19 cellular contexts compared by ENCODE assay signal in genomic region chr9:133906218-133906617, GRCh38.
DNase-seq lines count a peak whose midpoint lies in the region; ATAC-seq and TF ChIP-seq lines count a peak whose summit lies in the region.
"Had no signal": no experiment of that assay in that cellular context is flagged by ENCODE, and none has a peak within 500 bp of the region (broad histone marks: within the 10 kb centered on the region; RNA-seq: fewer than 3 reads in every experiment).

No MANE protein-coding gene starts in this region.

- H4K91ac ChIP-seq in neuronal stem cell (ENCODE audit: low read depth, low read length, poor library complexity), result peak overlapping the region; percentile 53

- H3K27me3 Mint-ChIP-seq in memory B cell (no peaks in the 10 kb centered on the region), WTC11 (ENCODE audit: low read depth) (no peaks in the 10 kb centered on the region)
- H3K27me3 Mint-ChIP-seq: CD4-positive, CD25-positive, alpha-beta regulatory T cell had no signal

- H3K4me1 Mint-ChIP-seq in memory B cell, result peaks cover 34% of the 10 kb centered on the region
- 0 out of 2 replicates have a peak, but pooled peaks cover 2% of the 10 kb centered on the region for H3K4me1 Mint-ChIP-seq in WTC11
- H3K4me1 Mint-ChIP-seq: CD4-positive, CD25-positive, alpha-beta regulatory T cell; CD8-positive, alpha-beta memory T cell had no signal

- H3K9me3 ChIP-seq in HEK293 (ENCODE audit: control insufficient read depth, insufficient read depth, low read depth, low read length) (no peaks in the 10 kb centered on the region), neuronal stem cell (replicated peaks in 1 of 2; ENCODE audit: control insufficient read depth in 2 of 2, insufficient read depth in 1 of 2, low read depth in 1 of 2, low read length in 2 of 2) (no peaks in the 10 kb centered on the region)
- H3K9me3 ChIP-seq: A549 had no signal

- H3K27me3 ChIP-seq in neuronal stem cell (ENCODE audit: control insufficient read depth in 3 of 3, insufficient read depth in 3 of 3, low read depth in 1 of 3, low read length in 3 of 3), result no peaks in the 10 kb centered on the region

- H3K4me2 ChIP-seq in neuronal stem cell (ENCODE audit: insufficient read depth, low read length, poor library complexity, severe bottlenecking), result no peak overlapping the region
- H3K4me2 ChIP-seq: A549 had no signal

- no peak overlapping the region for H3K27ac ChIP-seq in HEK293 (ENCODE audit: extremely low read depth, low read depth, low read length)
- H3K27ac ChIP-seq in neuronal stem cell (replicated peaks; ENCODE audit: low read length), result no peak overlapping the region
- H3K27ac ChIP-seq: A549, HL-60 had no signal

- no peaks in the 10 kb centered on the region for H3K9me3 Mint-ChIP-seq in memory B cell
- no peaks in the 10 kb centered on the region for H3K9me3 Mint-ChIP-seq in WTC11
- H3K9me3 Mint-ChIP-seq: CD4-positive, CD25-positive, alpha-beta regulatory T cell; CD8-positive, alpha-beta memory T cell; H9 had no signal

- H2BK12ac ChIP-seq in neuronal stem cell (ENCODE audit: low read length), result no peak overlapping the region

- POLR2A ChIA-PET in HEK293 (lab: Yijun Ruan, JAX) (no interaction called here), WTC11 (lab: Charles Lee) (no interaction called here)

- H2AK5ac ChIP-seq in neuronal stem cell (ENCODE audit: low read depth, low read length), result no peak overlapping the region

- H3K36me3 ChIP-seq in HEK293 (ENCODE audit: control insufficient read depth in 2 of 2, insufficient read depth in 1 of 2, low read length in 2 of 2) (no peaks in the 10 kb centered on the region), neuronal stem cell (replicated peaks in 1 of 2; ENCODE audit: control insufficient read depth in 2 of 2, insufficient read depth in 2 of 2, low read length in 2 of 2) (peaks cover 0 to 2% of the 10 kb centered on the region in 2 donors)

- H2BK120ac ChIP-seq in neuronal stem cell (ENCODE audit: low read depth, low read length), result no peak overlapping the region

- H3K4me3 ChIP-seq in HEK293 (ENCODE audit: low read depth, low read length) (no peak overlapping the region), neuronal stem cell (ENCODE audit: low read length in 2 of 2) (no peak overlapping the region)
- H3K4me3 ChIP-seq: A549, GM12878 had no signal

- no peak overlapping the region for H3K23ac ChIP-seq in neuronal stem cell (ENCODE audit: low read depth, low read length, poor library complexity)

- H3K4ac ChIP-seq in neuronal stem cell (ENCODE audit: low read length), result no peak overlapping the region

- no peak overlapping the region for H3K4me3 Mint-ChIP-seq in memory B cell
- H3K4me3 Mint-ChIP-seq in WTC11, result no peak overlapping the region
- H3K4me3 Mint-ChIP-seq: CD4-positive, CD25-positive, alpha-beta regulatory T cell; CD8-positive, alpha-beta memory T cell; H9 had no signal

- TF ChIP-seq CTCF in HEK293 (tag by site-specific recombination; IDR thresholded peaks at IDR 0.05) (no peak), WTC11 (IDR thresholded peaks at IDR 0.05) (no peak)

- peaks cover 15% of the 10 kb centered on the region for H3K79me1 ChIP-seq in neuronal stem cell (ENCODE audit: low read depth, low read length)

- peaks cover 5% of the 10 kb centered on the region for H3K36me3 Mint-ChIP-seq in memory B cell
- no peaks in the 10 kb centered on the region for H3K36me3 Mint-ChIP-seq in WTC11
- H3K36me3 Mint-ChIP-seq: CD4-positive, CD25-positive, alpha-beta regulatory T cell; CD8-positive, alpha-beta memory T cell had no signal

- ATAC-seq in memory B cell (ENCODE audit: low read depth) (no peak), WTC11 (no peak)
- ATAC-seq: A549, GM12878 had no signal

- H3K27ac Mint-ChIP-seq in memory B cell (peak overlapping the region; percentile 41), WTC11 (no peak overlapping the region)
- H3K27ac Mint-ChIP-seq: CD8-positive, alpha-beta memory T cell had no signal

- WGBS in neuronal stem cell (ENCODE audit: extremely low coverage in 2 of 2, insufficient read length in 2 of 2, insufficient replicate concordance in 1 of 2), 2 donors, result no CpG with 5 or more reads among the region's 13 CpGs

- H2BK15ac ChIP-seq in neuronal stem cell (ENCODE audit: low read length), result no peak overlapping the region

- CTCF ChIA-PET in HEK293 (lab: Yijun Ruan, JAX), result no interaction called here
- CTCF ChIA-PET in WTC11 (lab: Charles Lee), result no interaction called here

- no peaks in the 10 kb centered on the region for H3K4me1 ChIP-seq in HEK293 (ENCODE audit: control insufficient read depth, insufficient read depth, low read length)
- peaks cover 5 to 13% of the 10 kb centered on the region in 2 donors for H3K4me1 ChIP-seq in neuronal stem cell (ENCODE audit: control insufficient read depth in 2 of 2, insufficient read depth in 1 of 2, low read depth in 1 of 2, low read length in 2 of 2)
- H3K4me1 ChIP-seq: A549 had no signal

- no peak overlapping the region for H2BK5ac ChIP-seq in neuronal stem cell (ENCODE audit: low read length)

- H3K9ac ChIP-seq in neuronal stem cell (ENCODE audit: low read depth, low read length, poor library complexity), result peak overlapping the region; percentile 12

- no peak overlapping the region for H2AFZ ChIP-seq in neuronal stem cell (ENCODE audit: low read length)

- no peak for DNase-seq in memory B cell (ENCODE audit: low spot score in 2 of 2)
- no peak for DNase-seq in neuronal stem cell (ENCODE audit: low spot score)
- no peak for DNase-seq in NCI-H69 (lab: John Stamatoyannopoulos, UW)
- no peak for DNase-seq in WTC11 (ENCODE audit: low spot score)
- no peak for DNase-seq in NCI-H1417 treated with DMSO at 0.1 percent for 48 hours (lab: John Stamatoyannopoulos, UW)
- DNase-seq in medulla oblongata (ENCODE audit: extremely low spot score), result no peak
- DNase-seq: C1 segment of cervical spinal cord; CD4-positive, CD25-positive, alpha-beta regulatory T cell; CD8-positive, alpha-beta memory T cell; COR-L47; DMS 273 treated with DMSO at 0.1 percent for 48 hours; DMS53; DND-41; EL; H9 had no signal

- peak overlapping the region; percentile 66 for H3K18ac ChIP-seq in neuronal stem cell (ENCODE audit: low read length)

- H3K14ac ChIP-seq in neuronal stem cell (ENCODE audit: low read length), result no peak overlapping the region

- H4K8ac ChIP-seq in neuronal stem cell (ENCODE audit: low read depth, low read length), result peak overlapping the region; percentile 65

TF ChIP-seq in HEK293, 187 proteins besides CTCF, POLR2A, EP300 and RAD21:
- TF ChIP-seq ZSCAN23 (tag by site-specific recombination; IDR thresholded peaks at IDR 0.05) (no peak), GLIS2 (tag by site-specific recombination; IDR thresholded peaks at IDR 0.05) (peak; percentile 22; the same call in 1 of the 2 replicates), EGR2 (tag by site-specific recombination; IDR thresholded peaks at IDR 0.05; ENCODE audit: low read depth) (peak; percentile 39; the same call in 1 of the 2 replicates), ZFHX2 (tag by site-specific recombination; conservative IDR thresholded peaks at IDR 0.05) (peak; percentile 53)

TF ChIP-seq in WTC11, 78 proteins besides CTCF, POLR2A, EP300 and RAD21 (continues in another document):
- TF ChIP-seq FOXJ3 (CRISPR knock-in tag; IDR thresholded peaks at IDR 0.05; ENCODE audit: borderline replicate concordance) (no peak), FOXK1 (CRISPR knock-in tag; IDR thresholded peaks at IDR 0.05) (no peak), ETV6 (CRISPR knock-in tag; IDR thresholded peaks at IDR 0.05) (no peak), NR2C2 (CRISPR knock-in tag; IDR thresholded peaks at IDR 0.05) (no peak), PRDM15 (CRISPR knock-in tag; IDR thresholded peaks at IDR 0.05) (no peak), IRF2 (CRISPR knock-in tag; IDR thresholded peaks at IDR 0.05; ENCODE audit: borderline replicate concordance, low read depth) (no peak), ELF4 (CRISPR knock-in tag; IDR thresholded peaks at IDR 0.05; ENCODE audit: low read depth) (no peak), EMX1 (CRISPR knock-in tag; IDR thresholded peaks at IDR 0.05) (no peak), ZNF138 (CRISPR knock-in tag; conservative IDR thresholded peaks at IDR 0.05) (no peak), GABPB1 (CRISPR knock-in tag; IDR thresholded peaks at IDR 0.05) (no peak), RELA (CRISPR knock-in tag; IDR thresholded peaks at IDR 0.05; ENCODE audit: borderline replicate concordance) (no peak), GRHL2 (CRISPR knock-in tag; IDR thresholded peaks at IDR 0.05; ENCODE audit: insufficient replicate concordance, severe bottlenecking) (no peak)
